1 cellular context compared by ENCODE assay signal in the genomic region with DNA sequence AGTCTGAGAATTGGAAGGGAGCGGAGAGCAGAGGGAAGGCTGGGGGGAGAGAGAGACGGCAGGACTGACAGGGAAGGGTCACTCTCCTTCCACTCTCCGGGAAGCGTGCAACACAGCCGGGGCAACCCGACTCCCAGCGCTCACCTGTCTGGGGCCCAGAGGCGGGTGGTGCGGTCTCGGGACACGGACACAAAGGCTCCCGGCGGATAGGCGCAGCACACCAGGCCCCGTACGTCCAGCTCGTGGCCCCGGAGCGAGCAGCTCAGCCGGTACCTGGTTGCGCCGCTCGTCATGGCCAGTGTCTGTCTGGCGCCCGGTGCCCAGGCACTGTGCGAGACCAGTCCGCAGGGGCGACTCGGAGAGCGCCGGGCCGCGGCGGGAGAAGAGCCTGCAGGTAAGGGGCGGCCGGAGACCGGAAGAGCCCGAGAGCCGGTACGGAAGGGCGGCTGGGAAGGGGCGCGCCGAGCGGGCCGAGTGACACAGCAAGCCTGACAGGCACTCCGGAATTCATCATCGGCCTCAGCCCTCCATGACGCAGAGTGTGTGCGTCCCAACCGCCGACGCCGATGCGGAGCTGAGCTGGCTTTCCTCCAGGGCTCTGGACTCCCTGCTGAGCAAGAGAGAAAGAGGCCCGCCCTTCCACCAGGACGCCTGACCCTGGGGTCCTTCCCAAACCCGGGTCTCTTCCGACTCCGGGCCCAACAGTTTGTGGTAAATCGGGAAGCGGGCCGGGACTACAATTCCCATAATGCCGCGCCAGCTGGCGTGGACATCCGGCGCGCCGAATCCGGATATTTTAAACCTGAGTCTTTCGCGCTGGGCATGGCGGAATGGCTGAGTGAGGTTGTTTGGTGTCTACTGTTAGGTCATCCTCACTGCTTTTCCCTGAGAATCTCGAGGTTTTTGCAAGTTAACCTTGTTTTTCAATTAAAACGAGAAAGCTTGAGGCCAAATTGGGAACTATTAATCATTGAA.
TF ChIP-seq lines count a peak whose summit lies in the region.

A gene (minus strand): TSS at position 490 of the 975 bp plus-strand sequence. CDS start 197 bp downstream, at position 293.

TF ChIP-seq in HepG2, 621 proteins besides CTCF, POLR2A, EP300 and RAD21 (continued from another document and continues in another):
- no peak for TF ChIP-seq HNF4G (IDR thresholded peaks at IDR 0.05; ENCODE audit: borderline replicate concordance, low read depth, low read length)
- TF ChIP-seq HNF4G (CRISPR knock-in tag; IDR thresholded peaks at IDR 0.05; ENCODE audit: borderline replicate concordance, low read depth) = no peak
- no peak for TF ChIP-seq JDP2 (CRISPR knock-in tag; IDR thresholded peaks at IDR 0.05; ENCODE audit: borderline replicate concordance)
- no peak for TF ChIP-seq MLLT10 (CRISPR knock-in tag; IDR thresholded peaks at IDR 0.05)
- TF ChIP-seq ZSCAN25 (CRISPR knock-in tag; IDR thresholded peaks at IDR 0.05) = no peak; the same call in 1 of the 2 replicates
- TF ChIP-seq, protein P1, sequence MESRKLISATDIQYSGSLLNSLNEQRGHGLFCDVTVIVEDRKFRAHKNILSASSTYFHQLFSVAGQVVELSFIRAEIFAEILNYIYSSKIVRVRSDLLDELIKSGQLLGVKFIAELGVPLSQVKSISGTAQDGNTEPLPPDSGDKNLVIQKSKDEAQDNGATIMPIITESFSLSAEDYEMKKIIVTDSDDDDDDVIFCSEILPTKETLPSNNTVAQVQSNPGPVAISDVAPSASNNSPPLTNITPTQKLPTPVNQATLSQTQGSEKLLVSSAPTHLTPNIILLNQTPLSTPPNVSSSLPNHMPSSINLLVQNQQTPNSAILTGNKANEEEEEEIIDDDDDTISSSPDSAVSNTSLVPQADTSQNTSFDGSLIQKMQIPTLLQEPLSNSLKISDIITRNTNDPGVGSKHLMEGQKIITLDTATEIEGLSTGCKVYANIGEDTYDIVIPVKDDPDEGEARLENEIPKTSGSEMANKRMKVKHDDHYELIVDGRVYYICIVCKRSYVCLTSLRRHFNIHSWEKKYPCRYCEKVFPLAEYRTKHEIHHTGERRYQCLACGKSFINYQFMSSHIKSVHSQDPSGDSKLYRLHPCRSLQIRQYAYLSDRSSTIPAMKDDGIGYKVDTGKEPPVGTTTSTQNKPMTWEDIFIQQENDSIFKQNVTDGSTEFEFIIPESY (CRISPR knock-in tag; IDR thresholded peaks at IDR 0.05) = no peak
- no peak for TF ChIP-seq PRMT3 (CRISPR knock-in tag; IDR thresholded peaks at IDR 0.05; ENCODE audit: borderline replicate concordance, low read depth)
- TF ChIP-seq, protein P2, sequence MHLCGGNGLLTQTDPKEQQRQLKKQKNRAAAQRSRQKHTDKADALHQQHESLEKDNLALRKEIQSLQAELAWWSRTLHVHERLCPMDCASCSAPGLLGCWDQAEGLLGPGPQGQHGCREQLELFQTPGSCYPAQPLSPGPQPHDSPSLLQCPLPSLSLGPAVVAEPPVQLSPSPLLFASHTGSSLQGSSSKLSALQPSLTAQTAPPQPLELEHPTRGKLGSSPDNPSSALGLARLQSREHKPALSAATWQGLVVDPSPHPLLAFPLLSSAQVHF (CRISPR knock-in tag; IDR thresholded peaks at IDR 0.05) = no peak
- 0 out of 2 replicates have a peak, but pooled peaks have one; percentile 20 for TF ChIP-seq TSC22D2 (CRISPR knock-in tag; IDR thresholded peaks at IDR 0.05; ENCODE audit: borderline replicate concordance)
- peak; percentile 45 for TF ChIP-seq IKZF4 (CRISPR knock-in tag; IDR thresholded peaks at IDR 0.05; ENCODE audit: borderline replicate concordance, low read depth, not compliant biosample characterization)
- no peak for TF ChIP-seq ZNF20 (CRISPR knock-in tag; IDR thresholded peaks at IDR 0.05)
- no peak for TF ChIP-seq KAT2B (IDR thresholded peaks at IDR 0.05; ENCODE audit: borderline replicate concordance, low read depth, low read length)
- TF ChIP-seq GZF1 (CRISPR knock-in tag; IDR thresholded peaks at IDR 0.05) = peak; percentile 81; the same call in 1 of the 2 replicates
- no peak for TF ChIP-seq ZNF329 (CRISPR knock-in tag; IDR thresholded peaks at IDR 0.05; ENCODE audit: low read depth)
- peak; percentile 85; the same call in 1 of the 2 replicates for TF ChIP-seq ZNF678 (CRISPR knock-in tag; IDR thresholded peaks at IDR 0.05)
- no peak for TF ChIP-seq ZNF282 (IDR thresholded peaks at IDR 0.05; ENCODE audit: partially characterized antibody)
- no peak for TF ChIP-seq NR1H2 (CRISPR knock-in tag; IDR thresholded peaks at IDR 0.05; ENCODE audit: borderline replicate concordance, low read depth)
- TF ChIP-seq AKAP8 (CRISPR knock-in tag; IDR thresholded peaks at IDR 0.05) = no peak
- TF ChIP-seq SAP130 (CRISPR knock-in tag; IDR thresholded peaks at IDR 0.05; ENCODE audit: low read depth) = peak; percentile 96
- peak; percentile 41; the same call in 1 of the 2 replicates for TF ChIP-seq ZNF605 (CRISPR knock-in tag; IDR thresholded peaks at IDR 0.05)
- TF ChIP-seq GTF3A (CRISPR knock-in tag; conservative IDR thresholded peaks at IDR 0.05) = no peak; the same call in 1 of the 2 replicates
- 0 out of 2 replicates have a peak, but pooled peaks have one; percentile 43 for TF ChIP-seq IRX3 (CRISPR knock-in tag; IDR thresholded peaks at IDR 0.05; ENCODE audit: borderline replicate concordance, low read depth)
- TF ChIP-seq, protein P3, sequence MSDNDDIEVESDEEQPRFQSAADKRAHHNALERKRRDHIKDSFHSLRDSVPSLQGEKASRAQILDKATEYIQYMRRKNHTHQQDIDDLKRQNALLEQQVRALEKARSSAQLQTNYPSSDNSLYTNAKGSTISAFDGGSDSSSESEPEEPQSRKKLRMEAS (IDR thresholded peaks at IDR 0.05) = peak; percentile 73
- TF ChIP-seq YEATS4 (CRISPR knock-in tag; IDR thresholded peaks at IDR 0.05; ENCODE audit: borderline replicate concordance) = peak; percentile 80; the same call in 1 of the 2 replicates
- no peak; the same call in 1 of the 2 replicates for TF ChIP-seq ZNF460 (CRISPR knock-in tag; IDR thresholded peaks at IDR 0.05; ENCODE audit: borderline replicate concordance)
- no peak for TF ChIP-seq EZH2 (conservative IDR thresholded peaks at IDR 0.05; ENCODE audit: low read depth, low read length)
- TF ChIP-seq RAD51 (IDR thresholded peaks at IDR 0.05; ENCODE audit: borderline replicate concordance) = no peak
- TF ChIP-seq, protein P4, sequence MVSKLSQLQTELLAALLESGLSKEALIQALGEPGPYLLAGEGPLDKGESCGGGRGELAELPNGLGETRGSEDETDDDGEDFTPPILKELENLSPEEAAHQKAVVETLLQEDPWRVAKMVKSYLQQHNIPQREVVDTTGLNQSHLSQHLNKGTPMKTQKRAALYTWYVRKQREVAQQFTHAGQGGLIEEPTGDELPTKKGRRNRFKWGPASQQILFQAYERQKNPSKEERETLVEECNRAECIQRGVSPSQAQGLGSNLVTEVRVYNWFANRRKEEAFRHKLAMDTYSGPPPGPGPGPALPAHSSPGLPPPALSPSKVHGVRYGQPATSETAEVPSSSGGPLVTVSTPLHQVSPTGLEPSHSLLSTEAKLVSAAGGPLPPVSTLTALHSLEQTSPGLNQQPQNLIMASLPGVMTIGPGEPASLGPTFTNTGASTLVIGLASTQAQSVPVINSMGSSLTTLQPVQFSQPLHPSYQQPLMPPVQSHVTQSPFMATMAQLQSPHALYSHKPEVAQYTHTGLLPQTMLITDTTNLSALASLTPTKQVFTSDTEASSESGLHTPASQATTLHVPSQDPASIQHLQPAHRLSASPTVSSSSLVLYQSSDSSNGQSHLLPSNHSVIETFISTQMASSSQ (IDR thresholded peaks at IDR 0.05; ENCODE audit: low read depth) = no peak
- TF ChIP-seq, protein P4 (CRISPR knock-in tag; IDR thresholded peaks at IDR 0.05; ENCODE audit: borderline replicate concordance) = peak; percentile 68
- TF ChIP-seq TP53 (CRISPR knock-in tag; conservative IDR thresholded peaks at IDR 0.05) = no peak
- TF ChIP-seq TGIF2 (CRISPR knock-in tag; IDR thresholded peaks at IDR 0.05) = peak; percentile 81; the same call in 1 of the 2 replicates
- no peak for TF ChIP-seq MAF1 (CRISPR knock-in tag; IDR thresholded peaks at IDR 0.05; ENCODE audit: borderline replicate concordance)
- TF ChIP-seq ZBTB21 (CRISPR knock-in tag; IDR thresholded peaks at IDR 0.05) = peak; percentile 86
- TF ChIP-seq, protein P5, sequence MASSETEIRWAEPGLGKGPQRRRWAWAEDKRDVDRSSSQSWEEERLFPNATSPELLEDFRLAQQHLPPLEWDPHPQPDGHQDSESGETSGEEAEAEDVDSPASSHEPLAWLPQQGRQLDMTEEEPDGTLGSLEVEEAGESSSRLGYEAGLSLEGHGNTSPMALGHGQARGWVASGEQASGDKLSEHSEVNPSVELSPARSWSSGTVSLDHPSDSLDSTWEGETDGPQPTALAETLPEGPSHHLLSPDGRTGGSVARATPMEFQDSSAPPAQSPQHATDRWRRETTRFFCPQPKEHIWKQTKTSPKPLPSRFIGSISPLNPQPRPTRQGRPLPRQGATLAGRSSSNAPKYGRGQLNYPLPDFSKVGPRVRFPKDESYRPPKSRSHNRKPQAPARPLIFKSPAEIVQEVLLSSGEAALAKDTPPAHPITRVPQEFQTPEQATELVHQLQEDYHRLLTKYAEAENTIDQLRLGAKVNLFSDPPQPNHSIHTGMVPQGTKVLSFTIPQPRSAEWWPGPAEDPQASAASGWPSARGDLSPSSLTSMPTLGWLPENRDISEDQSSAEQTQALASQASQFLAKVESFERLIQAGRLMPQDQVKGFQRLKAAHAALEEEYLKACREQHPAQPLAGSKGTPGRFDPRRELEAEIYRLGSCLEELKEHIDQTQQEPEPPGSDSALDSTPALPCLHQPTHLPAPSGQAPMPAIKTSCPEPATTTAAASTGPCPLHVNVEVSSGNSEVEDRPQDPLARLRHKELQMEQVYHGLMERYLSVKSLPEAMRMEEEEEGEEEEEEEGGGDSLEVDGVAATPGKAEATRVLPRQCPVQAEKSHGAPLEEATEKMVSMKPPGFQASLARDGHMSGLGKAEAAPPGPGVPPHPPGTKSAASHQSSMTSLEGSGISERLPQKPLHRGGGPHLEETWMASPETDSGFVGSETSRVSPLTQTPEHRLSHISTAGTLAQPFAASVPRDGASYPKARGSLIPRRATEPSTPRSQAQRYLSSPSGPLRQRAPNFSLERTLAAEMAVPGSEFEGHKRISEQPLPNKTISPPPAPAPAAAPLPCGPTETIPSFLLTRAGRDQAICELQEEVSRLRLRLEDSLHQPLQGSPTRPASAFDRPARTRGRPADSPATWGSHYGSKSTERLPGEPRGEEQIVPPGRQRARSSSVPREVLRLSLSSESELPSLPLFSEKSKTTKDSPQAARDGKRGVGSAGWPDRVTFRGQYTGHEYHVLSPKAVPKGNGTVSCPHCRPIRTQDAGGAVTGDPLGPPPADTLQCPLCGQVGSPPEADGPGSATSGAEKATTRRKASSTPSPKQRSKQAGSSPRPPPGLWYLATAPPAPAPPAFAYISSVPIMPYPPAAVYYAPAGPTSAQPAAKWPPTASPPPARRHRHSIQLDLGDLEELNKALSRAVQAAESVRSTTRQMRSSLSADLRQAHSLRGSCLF (CRISPR knock-in tag; IDR thresholded peaks at IDR 0.05; ENCODE audit: borderline replicate concordance) = no peak
- TF ChIP-seq RBM22 (optimal IDR thresholded peaks at IDR 0.05; ENCODE audit: low read length) = no peak
